In the genomic region with DNA sequence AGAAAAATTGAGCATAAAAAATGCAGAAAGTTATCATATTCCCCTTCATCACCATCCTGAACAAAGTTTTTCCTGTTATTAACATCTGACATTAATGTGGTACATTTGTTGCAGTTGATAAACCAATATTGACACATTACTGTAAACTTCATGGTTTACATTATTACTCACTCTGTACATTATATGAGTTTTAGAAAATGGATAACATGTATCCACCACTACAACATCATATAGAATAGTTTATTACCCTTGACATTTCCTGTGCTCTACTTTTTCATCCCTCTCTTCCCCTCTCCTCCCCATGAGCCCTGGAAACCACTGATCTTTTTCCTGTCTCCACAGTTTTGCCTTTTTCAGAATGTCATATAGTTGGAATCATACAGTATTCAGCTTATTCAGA, we compare ENCODE assay signal across 26 cellular contexts.
"Had no signal": no experiment of that assay in that cellular context is flagged by ENCODE, and none has a peak within 500 bp of the region (broad histone marks: within the 10 kb centered on the region; RNA-seq: fewer than 3 reads in every experiment).

No MANE protein-coding gene starts in this region.

- H3K36me3 ChIP-seq: stomach, suprapubic skin, thoracic aorta, thyroid gland, tibial artery, tibial nerve, upper lobe of left lung, upper lobe of right lung, uterus, vagina had no signal

- ATAC-seq: stimulated activated effector memory CD8-positive, alpha-beta T cell treated with anti-CD3 and anti-CD28 coated beads, Interleukin-12 subunit alpha, Interleukin-12 subunit beta, amount 100 ng/mL, for 72 hours; stimulated activated memory B cell treated with anti-CD40 and anti-IgM and Interleukin-4, amounts not matched to agents 10 μg/mL and 1 μg/mL and 100 μg/mL, for 72 hours; stimulated activated naive B cell treated with anti-CD40 and anti-IgM and Interleukin-4, amounts not matched to agents 10 μg/mL and 1 μg/mL and 100 μg/mL, for 72 hours; stimulated activated naive CD8-positive, alpha-beta T cell treated with anti-CD3 and anti-CD28 coated beads, Interleukin-15, amount 100 ng/mL, for 72 hours; stimulated activated naive CD8-positive, alpha-beta T cell treated with anti-CD3 and anti-CD28 coated beads, Interleukin-15, Interleukin-2, amounts not matched to agents 100 U/mL and 50 U/mL, for 24 hours; upper lobe of right lung had no signal

- H3K27ac ChIP-seq: stomach, suprapubic skin, testis, thoracic aorta, thyroid gland, tibial artery, tibial nerve, upper lobe of left lung, upper lobe of right lung, uterus, vagina had no signal

- H3K9me3 ChIP-seq: stomach, suprapubic skin, testis, thoracic aorta, thyroid gland, tibial artery, upper lobe of right lung, uterus, vagina had no signal

- FAIRE-seq: urothelium cell line had no signal

- H3K4me1 ChIP-seq: stomach, suprapubic skin, testis, thyroid gland, tibial artery, tibial nerve, upper lobe of left lung, upper lobe of right lung, uterus, vagina had no signal

- H3K27me3 ChIP-seq: stomach, suprapubic skin, testis, thyroid gland, tibial artery, tibial nerve, upper lobe of left lung, upper lobe of right lung, uterus, vagina had no signal

- DNase-seq: stimulated activated CD4-positive, alpha-beta T cell treated with anti-CD3 and anti-CD28 coated beads, Interleukin-2, amount 100 ng/mL, for 48 hours; stimulated activated CD4-positive, alpha-beta T cell treated with anti-CD3 and anti-CD28 coated beads, Interleukin-4, amount 100 ng/mL, for 1 hour; stimulated activated CD4-positive, alpha-beta T cell treated with anti-CD3 and anti-CD28 coated beads, Interleukin-4, amount 100 ng/mL, for 24 hours; stimulated activated CD4-positive, alpha-beta T cell treated with anti-CD3 and anti-CD28 coated beads, Interleukin-4, amount 100 ng/mL, for 4 hours; stimulated activated CD8-positive, alpha-beta memory T cell treated with anti-CD3 and anti-CD28 coated beads, Interleukin-4, amount 100 ng/mL, for 48 hours; stimulated activated naive B cell treated with anti-CD40 and anti-IgM and Interleukin-4, amounts not matched to agents 10 μg/mL and 1 μg/mL and 100 μg/mL, for 72 hours; stimulated activated naive CD4-positive, alpha-beta T cell; stimulated activated naive CD4-positive, alpha-beta T cell treated with Interleukin-2 at 50 U/mL for 16 hours; stimulated activated naive CD8-positive, alpha-beta T cell treated with anti-CD3 and anti-CD28 coated beads, Interleukin-15, amount 100 ng/mL, for 72 hours; stimulated activated naive CD8-positive, alpha-beta T cell treated with anti-CD3 and anti-CD28 coated beads, Interleukin-15, Interleukin-2, amounts not matched to agents 100 U/mL and 50 U/mL, for 24 hours; stomach; substantia nigra; testis; thyroid gland; tibial artery; trophoblast cell; upper lobe of left lung; upper lobe of right lung; uterus had no signal

- H3K4me3 ChIP-seq: stomach, suprapubic skin, testis, thoracic aorta, thyroid gland, tibial artery, tibial nerve, upper lobe of left lung, upper lobe of right lung, uterus, vagina had no signal
